25 cellular contexts compared by ENCODE assay signal in the genomic region with DNA sequence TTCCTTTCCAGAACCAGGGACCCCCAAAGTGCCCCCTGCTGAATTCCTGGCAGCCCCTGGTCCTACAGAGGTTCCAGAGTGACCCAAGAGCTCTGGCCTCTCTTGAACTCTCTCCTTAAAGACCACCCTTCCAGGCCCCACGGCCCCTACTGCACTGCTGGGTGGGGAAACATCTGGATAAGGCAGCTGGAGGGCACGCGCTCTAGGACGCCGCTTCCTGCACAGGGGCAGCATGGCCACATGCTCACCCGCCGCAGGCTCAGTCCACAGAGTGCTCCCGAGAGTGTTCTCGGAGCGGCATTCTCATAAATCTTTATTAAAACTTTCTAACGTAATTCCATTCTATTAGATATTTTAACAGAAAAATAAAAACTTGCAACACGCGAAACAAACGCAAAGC. TPM values are rescaled to one million over a fixed set of nuclear protein-coding genes. Genes with fewer than 3 reads are reported as not detected.
A peak's percentile ranks its signal among the peaks of the same experiment; 100 is the strongest.
DNase-seq lines count a peak whose midpoint lies in the region; ATAC-seq, FAIRE-seq and TF ChIP-seq lines count a peak whose summit lies in the region.
"Had no signal": no experiment of that assay in that cellular context is flagged by ENCODE, and none has a peak within 500 bp of the region (broad histone marks: within the 10 kb centered on the region; RNA-seq: fewer than 3 reads in every experiment).

No MANE protein-coding gene starts in this region.

- H3K4me1 Mint-ChIP-seq in glutamatergic neuron (ENCODE audit: low read depth, unreplicated experiment) (peaks cover 48% of the 10 kb centered on the region), natural killer cell (peaks cover 20 to 44% of the 10 kb centered on the region in 2 donors), Calu3 (ENCODE audit: low read depth, unreplicated experiment) (no peaks in the 10 kb centered on the region)

- intact Hi-C loops in left cardiac atrium (cut with DNase I): no loop called here
- intact Hi-C loops in Right ventricle myocardium inferior (cut with DNase I): no loop called here
- intact Hi-C loops in natural killer cell (cut with micrococcal nuclease): no loop called here
- intact Hi-C loops in Calu3 (cut with micrococcal nuclease; ENCODE audit: unreplicated experiment): no loop called here

- H3K27me3 Mint-ChIP-seq in glutamatergic neuron (ENCODE audit: unreplicated experiment) (no peaks in the 10 kb centered on the region), natural killer cell (ENCODE audit: low read depth in 2 of 2) (no peaks in the 10 kb centered on the region), Calu3 (ENCODE audit: unreplicated experiment) (no peaks in the 10 kb centered on the region)
- H3K27me3 Mint-ChIP-seq: activated CD4-positive, alpha-beta T cell treated with anti-CD3 and anti-CD28 coated beads, Interleukin-2, amount 10 ng/mL, durations not matched to agents 7 days and 5 days; activated naive CD8-positive, alpha-beta T cell had no signal

- peak overlapping the region; percentile 48 for H3K4me3 Mint-ChIP-seq in glutamatergic neuron (ENCODE audit: unreplicated experiment)
- H3K4me3 Mint-ChIP-seq in natural killer cell: no peak overlapping the region
- no peak overlapping the region for H3K4me3 Mint-ChIP-seq in Calu3 (ENCODE audit: low read depth, unreplicated experiment)
- H3K4me3 Mint-ChIP-seq: activated CD4-positive, alpha-beta T cell treated with anti-CD3 and anti-CD28 coated beads, Interleukin-2, amount 10 ng/mL, durations not matched to agents 7 days and 5 days; activated naive CD8-positive, alpha-beta T cell; neural progenitor cell; T-helper 2 cell treated with Interferon-gamma antibody and Interleukin-4, amounts not matched to agents 5 μg/mL and 100 μg/mL, for 36 hours had no signal

- no peak for TF ChIP-seq CTCF in glutamatergic neuron (IDR thresholded peaks at IDR 0.05; ENCODE audit: partially characterized antibody, unreplicated experiment)
- no peak for TF ChIP-seq CTCF in osteoblast (IDR thresholded peaks at IDR 0.05; ENCODE audit: extremely low read depth, low read depth, low read length)
- TF ChIP-seq CTCF in natural killer cell (IDR thresholded peaks at IDR 0.05): no peak
- no peak for TF ChIP-seq CTCF in Calu3 (IDR thresholded peaks at IDR 0.05; ENCODE audit: unreplicated experiment)

- peaks cover 93% of the 10 kb centered on the region for H4K20me1 ChIP-seq in osteoblast (ENCODE audit: insufficient read depth, low read length)

- no peaks in the 10 kb centered on the region for H3K27me3 ChIP-seq in osteoblast (ENCODE audit: insufficient read depth, low read length)
- H3K27me3 ChIP-seq: foreskin keratinocyte, left lung, neural progenitor cell, upper lobe of left lung had no signal

- no peak overlapping the region for H2AFZ ChIP-seq in osteoblast (ENCODE audit: low read length)
- H2AFZ ChIP-seq: neural progenitor cell had no signal

- CTCF ChIA-PET in Calu3 (lab: Charles Lee): no interaction called here

- DNase-seq in left cardiac atrium (peak; percentile 27), Right ventricle myocardium inferior (ENCODE audit: missing footprints) (no peak), glutamatergic neuron (peak; percentile 11), osteoblast (ENCODE audit: insufficient read length, low spot score, missing footprints) (no peak), natural killer cell (no peak), GF-D8 (lab: John Stamatoyannopoulos, UW) (no peak), RCC 7860 (ENCODE audit: low spot score) (no peak), Calu3 (no peak)
- DNase-seq: activated CD4-positive, alpha-beta T cell treated with anti-CD3 and anti-CD28 coated beads, Interleukin-2, amount 10 ng/mL, durations not matched to agents 7 days and 5 days; effector CD4-positive, alpha-beta T cell; foreskin keratinocyte; hippocampal formation; NCI-H1694; NCI-H524; upper lobe of left lung had no signal

- H3K27ac Mint-ChIP-seq in glutamatergic neuron (ENCODE audit: unreplicated experiment) (no peak overlapping the region), natural killer cell (peak overlapping the region in 1 of 2 donors; percentile 35), Calu3 (ENCODE audit: unreplicated experiment) (no peak overlapping the region)
- H3K27ac Mint-ChIP-seq: activated CD4-positive, alpha-beta T cell treated with anti-CD3 and anti-CD28 coated beads, Interleukin-2, amount 10 ng/mL, durations not matched to agents 7 days and 5 days; activated naive CD8-positive, alpha-beta T cell; T-helper 2 cell treated with Interferon-gamma antibody and Interleukin-4, amounts not matched to agents 5 μg/mL and 100 μg/mL, for 36 hours had no signal

- peaks cover 29% of the 10 kb centered on the region for H3K4me1 ChIP-seq in osteoblast (ENCODE audit: insufficient read depth, low read length)
- H3K4me1 ChIP-seq: A549, foreskin keratinocyte had no signal

- H3K4me3 ChIP-seq in osteoblast (ENCODE audit: insufficient read depth, low read length): no peak overlapping the region
- H3K4me3 ChIP-seq: A549, left lung, neural progenitor cell, prostate gland, upper lobe of left lung had no signal

- peak overlapping the region; percentile 44 for H3K27ac ChIP-seq in osteoblast (ENCODE audit: low read depth, low read length)
- H3K27ac ChIP-seq: A549, foreskin keratinocyte, left lung, neural progenitor cell had no signal

- peaks cover 100% of the 10 kb centered on the region for H3K79me2 ChIP-seq in osteoblast (ENCODE audit: insufficient read depth, low read length)

- no TSS peak for BruUV-seq in Calu3 (replicated peaks; lab: Mats Ljungman, UMichigan)

- H3K9me3 ChIP-seq in osteoblast (ENCODE audit: low read depth, low read length): no peaks in the 10 kb centered on the region
- H3K9me3 ChIP-seq: A549, left lung, prostate gland, upper lobe of left lung had no signal

- peaks cover 2% of the 10 kb centered on the region for H3K9me3 Mint-ChIP-seq in glutamatergic neuron (ENCODE audit: unreplicated experiment)
- H3K9me3 Mint-ChIP-seq in natural killer cell: no peaks in the 10 kb centered on the region
- H3K9me3 Mint-ChIP-seq in Calu3 (ENCODE audit: low read depth, unreplicated experiment): no peaks in the 10 kb centered on the region
- H3K9me3 Mint-ChIP-seq: activated CD4-positive, alpha-beta T cell treated with anti-CD3 and anti-CD28 coated beads, Interleukin-2, amount 10 ng/mL, durations not matched to agents 7 days and 5 days; neural progenitor cell; T-helper 2 cell treated with Interferon-gamma antibody and Interleukin-4, amounts not matched to agents 5 μg/mL and 100 μg/mL, for 36 hours had no signal

- H3K36me3 Mint-ChIP-seq in glutamatergic neuron (ENCODE audit: unreplicated experiment) (no peaks in the 10 kb centered on the region), natural killer cell (no peaks in the 10 kb centered on the region), Calu3 (ENCODE audit: insufficient read depth, unreplicated experiment) (no peaks in the 10 kb centered on the region)
- H3K36me3 Mint-ChIP-seq: activated naive CD8-positive, alpha-beta T cell; neural progenitor cell had no signal

- H3K4me2 ChIP-seq in osteoblast (ENCODE audit: insufficient read depth, low read length): no peak overlapping the region
- H3K4me2 ChIP-seq: A549, neural progenitor cell had no signal

- no peak for FAIRE-seq in RCC 7860 (lab: Jason Lieb, UNC)
- FAIRE-seq: A549, astrocyte, H1 had no signal

- H3K36me3 ChIP-seq in osteoblast (ENCODE audit: insufficient read depth, low read length): peaks cover 67% of the 10 kb centered on the region
- H3K36me3 ChIP-seq: neural progenitor cell had no signal

- ATAC-seq in left cardiac atrium (no peak), Right ventricle myocardium inferior (no peak), natural killer cell (no peak)
- ATAC-seq: A549, foreskin keratinocyte had no signal

RNA-seq across cellular contexts. Expression of a gene that starts 37.0 kb away (rescaled TPM):
- total RNA-seq in left cardiac atrium (100 to 1,000 TPM in 1 of 2 donors, 10 to 100 TPM in 1; 68.6 to 127 TPM), Right ventricle myocardium inferior (38.5 TPM), glutamatergic neuron (ENCODE audit: unreplicated experiment) (63.3 TPM), osteoblast (122 and 126 TPM in 2 replicates), natural killer cell (10 to 100 TPM; 88.3 to 95.4 (median 90.1) TPM), Calu3 (2022) (45.3 and 56.8 TPM in 2 replicates)

RNA-seq across cellular contexts. Expression of a gene that starts 54.8 kb away (rescaled TPM):
- total RNA-seq in left cardiac atrium (not detected), Right ventricle myocardium inferior (not detected), glutamatergic neuron (ENCODE audit: unreplicated experiment) (not detected), osteoblast (not detected in 2 replicates), natural killer cell (not detected), Calu3 (2022) (not detected in 2 replicates)
- total RNA-seq: activated CD4-positive, alpha-beta T cell treated with anti-CD3 and anti-CD28 coated beads, Interleukin-2, amount 10 ng/mL, durations not matched to agents 7 days and 5 days; astrocyte; epithelial cell of proximal tubule; foreskin keratinocyte; H1; left lung; mononuclear cell; upper lobe of left lung had no signal

Comparison
In these comparisons a context has a peak if more than half of its experiments do, and no peak if none do; other contexts are left out.
1. DNase-seq: peak in left cardiac atrium (single experiment) and glutamatergic neuron (single experiment); none in Right ventricle myocardium inferior (single experiment), osteoblast (single experiment), natural killer cell (single experiment), GF-D8 (single experiment), RCC 7860 (single experiment) and Calu3 (single experiment).